Comparison of ENCODE assay signal across 1 cellular context in the genomic region with DNA sequence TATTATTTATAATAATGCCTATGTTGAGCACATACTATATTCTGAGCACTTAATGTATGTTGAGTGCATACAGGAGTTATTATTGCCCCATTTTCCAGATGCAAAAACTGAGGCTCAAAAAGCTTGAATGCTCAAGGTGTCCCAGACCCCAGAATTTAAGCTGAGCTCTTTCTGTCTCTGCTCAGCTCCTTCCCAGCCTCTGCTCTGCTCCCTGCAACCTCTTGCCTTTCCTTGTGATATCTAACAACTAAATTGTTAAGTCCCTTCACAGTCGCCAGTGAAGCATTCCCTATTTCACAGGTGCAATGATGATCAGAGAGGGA.
A peak's percentile ranks its signal among the peaks of the same experiment; 100 is the strongest.
TF ChIP-seq lines count a peak whose summit lies in the region.

No MANE protein-coding gene starts in this region.

TF ChIP-seq in HEK293, 187 proteins besides CTCF, POLR2A, EP300 and RAD21 (continued from another document):
- TF ChIP-seq, protein P1, sequence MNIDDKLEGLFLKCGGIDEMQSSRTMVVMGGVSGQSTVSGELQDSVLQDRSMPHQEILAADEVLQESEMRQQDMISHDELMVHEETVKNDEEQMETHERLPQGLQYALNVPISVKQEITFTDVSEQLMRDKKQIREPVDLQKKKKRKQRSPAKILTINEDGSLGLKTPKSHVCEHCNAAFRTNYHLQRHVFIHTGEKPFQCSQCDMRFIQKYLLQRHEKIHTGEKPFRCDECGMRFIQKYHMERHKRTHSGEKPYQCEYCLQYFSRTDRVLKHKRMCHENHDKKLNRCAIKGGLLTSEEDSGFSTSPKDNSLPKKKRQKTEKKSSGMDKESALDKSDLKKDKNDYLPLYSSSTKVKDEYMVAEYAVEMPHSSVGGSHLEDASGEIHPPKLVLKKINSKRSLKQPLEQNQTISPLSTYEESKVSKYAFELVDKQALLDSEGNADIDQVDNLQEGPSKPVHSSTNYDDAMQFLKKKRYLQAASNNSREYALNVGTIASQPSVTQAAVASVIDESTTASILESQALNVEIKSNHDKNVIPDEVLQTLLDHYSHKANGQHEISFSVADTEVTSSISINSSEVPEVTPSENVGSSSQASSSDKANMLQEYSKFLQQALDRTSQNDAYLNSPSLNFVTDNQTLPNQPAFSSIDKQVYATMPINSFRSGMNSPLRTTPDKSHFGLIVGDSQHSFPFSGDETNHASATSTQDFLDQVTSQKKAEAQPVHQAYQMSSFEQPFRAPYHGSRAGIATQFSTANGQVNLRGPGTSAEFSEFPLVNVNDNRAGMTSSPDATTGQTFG (tag by site-specific recombination; IDR thresholded peaks at IDR 0.05; ENCODE audit: borderline replicate concordance) = no peak
- no peak for TF ChIP-seq MZF1 (tag by site-specific recombination; IDR thresholded peaks at IDR 0.05; ENCODE audit: borderline replicate concordance)
- no peak for TF ChIP-seq ZFP41 (tag by site-specific recombination; IDR thresholded peaks at IDR 0.05; ENCODE audit: borderline replicate concordance)
- TF ChIP-seq ZNF350 (tag by site-specific recombination; IDR thresholded peaks at IDR 0.05) = no peak
- no peak for TF ChIP-seq ZNF211 (tag by site-specific recombination; IDR thresholded peaks at IDR 0.05; ENCODE audit: low read depth)
- no peak for TF ChIP-seq BCL11A (tag by site-specific recombination; IDR thresholded peaks at IDR 0.05; ENCODE audit: low read depth)
- no peak for TF ChIP-seq ZNF792 (tag by site-specific recombination; IDR thresholded peaks at IDR 0.05)
- TF ChIP-seq, protein P2, sequence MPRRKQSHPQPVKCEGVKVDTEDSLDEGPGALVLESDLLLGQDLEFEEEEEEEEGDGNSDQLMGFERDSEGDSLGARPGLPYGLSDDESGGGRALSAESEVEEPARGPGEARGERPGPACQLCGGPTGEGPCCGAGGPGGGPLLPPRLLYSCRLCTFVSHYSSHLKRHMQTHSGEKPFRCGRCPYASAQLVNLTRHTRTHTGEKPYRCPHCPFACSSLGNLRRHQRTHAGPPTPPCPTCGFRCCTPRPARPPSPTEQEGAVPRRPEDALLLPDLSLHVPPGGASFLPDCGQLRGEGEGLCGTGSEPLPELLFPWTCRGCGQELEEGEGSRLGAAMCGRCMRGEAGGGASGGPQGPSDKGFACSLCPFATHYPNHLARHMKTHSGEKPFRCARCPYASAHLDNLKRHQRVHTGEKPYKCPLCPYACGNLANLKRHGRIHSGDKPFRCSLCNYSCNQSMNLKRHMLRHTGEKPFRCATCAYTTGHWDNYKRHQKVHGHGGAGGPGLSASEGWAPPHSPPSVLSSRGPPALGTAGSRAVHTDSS (tag by site-specific recombination; IDR thresholded peaks at IDR 0.05) = no peak
- no peak for TF ChIP-seq ZNF335 (tag by site-specific recombination; conservative IDR thresholded peaks at IDR 0.05)
- 0 out of 2 replicates have a peak, but pooled peaks have one; percentile 19 for TF ChIP-seq ZNF184 (tag by site-specific recombination; IDR thresholded peaks at IDR 0.05)
- TF ChIP-seq ZNF561 (tag by site-specific recombination; IDR thresholded peaks at IDR 0.05; ENCODE audit: borderline replicate concordance) = no peak
- TF ChIP-seq TCF7L2 (IDR thresholded peaks at IDR 0.05; ENCODE audit: borderline replicate concordance, low read depth, low read length) = no peak
- TF ChIP-seq, protein P3, sequence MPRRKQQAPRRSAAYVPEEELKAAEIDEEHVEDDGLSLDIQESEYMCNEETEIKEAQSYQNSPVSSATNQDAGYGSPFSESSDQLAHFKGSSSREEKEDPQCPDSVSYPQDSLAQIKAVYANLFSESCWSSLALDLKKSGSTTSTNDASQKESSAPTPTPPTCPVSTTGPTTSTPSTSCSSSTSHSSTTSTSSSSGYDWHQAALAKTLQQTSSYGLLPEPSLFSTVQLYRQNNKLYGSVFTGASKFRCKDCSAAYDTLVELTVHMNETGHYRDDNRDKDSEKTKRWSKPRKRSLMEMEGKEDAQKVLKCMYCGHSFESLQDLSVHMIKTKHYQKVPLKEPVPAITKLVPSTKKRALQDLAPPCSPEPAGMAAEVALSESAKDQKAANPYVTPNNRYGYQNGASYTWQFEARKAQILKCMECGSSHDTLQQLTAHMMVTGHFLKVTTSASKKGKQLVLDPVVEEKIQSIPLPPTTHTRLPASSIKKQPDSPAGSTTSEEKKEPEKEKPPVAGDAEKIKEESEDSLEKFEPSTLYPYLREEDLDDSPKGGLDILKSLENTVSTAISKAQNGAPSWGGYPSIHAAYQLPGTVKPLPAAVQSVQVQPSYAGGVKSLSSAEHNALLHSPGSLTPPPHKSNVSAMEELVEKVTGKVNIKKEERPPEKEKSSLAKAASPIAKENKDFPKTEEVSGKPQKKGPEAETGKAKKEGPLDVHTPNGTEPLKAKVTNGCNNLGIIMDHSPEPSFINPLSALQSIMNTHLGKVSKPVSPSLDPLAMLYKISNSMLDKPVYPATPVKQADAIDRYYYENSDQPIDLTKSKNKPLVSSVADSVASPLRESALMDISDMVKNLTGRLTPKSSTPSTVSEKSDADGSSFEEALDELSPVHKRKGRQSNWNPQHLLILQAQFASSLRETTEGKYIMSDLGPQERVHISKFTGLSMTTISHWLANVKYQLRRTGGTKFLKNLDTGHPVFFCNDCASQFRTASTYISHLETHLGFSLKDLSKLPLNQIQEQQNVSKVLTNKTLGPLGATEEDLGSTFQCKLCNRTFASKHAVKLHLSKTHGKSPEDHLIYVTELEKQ (tag by site-specific recombination; IDR thresholded peaks at IDR 0.05; ENCODE audit: borderline replicate concordance) = no peak
- no peak for TF ChIP-seq ZFP3 (tag by site-specific recombination; IDR thresholded peaks at IDR 0.05; ENCODE audit: low read depth)
